17 cellular contexts compared by ENCODE assay signal in genomic region chr4:77199276-77199675, GRCh38. TPM values are rescaled to one million over a fixed set of nuclear protein-coding genes. Genes with fewer than 3 reads are reported as not detected.
DNase-seq lines count a peak whose midpoint lies in the region; ATAC-seq lines count a peak whose summit lies in the region.
"Had no signal": no experiment of that assay in that cellular context is flagged by ENCODE, and none has a peak within 500 bp of the region (broad histone marks: within the 10 kb centered on the region; RNA-seq: fewer than 3 reads in every experiment).

No MANE protein-coding gene starts in this region.

- DNase-seq in ELF-1 (ENCODE audit: low read depth, low spot score) (peak; percentile 18), islet precursor cell (peak; percentile 71)
- no peak for DNase-seq in stimulated activated naive B cell treated with anti-CD40 and anti-IgM and Interleukin-4, amounts not matched to agents 10 μg/mL and 1 μg/mL and 100 μg/mL, for 72 hours
- DNase-seq in stimulated activated CD4-positive, alpha-beta T cell treated with anti-CD3 and anti-CD28 coated beads, Interleukin-4, amount 100 ng/mL, for 1 hour, result no peak
- DNase-seq in activated CD8-positive, alpha-beta T cell treated with anti-CD3 and anti-CD28 coated beads, Interleukin-2, amount 10 ng/mL, durations not matched to agents 7 days and 5 days, result no peak
- DNase-seq in activated naive CD8-positive, alpha-beta T cell treated with anti-CD3 and anti-CD28 coated beads, Interleukin-2, amount 50 U/mL, for 24 hours, result no peak
- DNase-seq: Calu3; CD4-positive, alpha-beta memory T cell; COR-L47; DMS53; DMS79 treated with DMSO at 0.1 percent for 48 hours; GDM1; H9 had no signal

- no peak overlapping the region for H3K4me3 Mint-ChIP-seq in dendritic cell treated with granulocyte-macrophage colony-stimulating factor and Interleukin-4, amounts not matched to agents 40 ng/mL and 50 ng/mL, for 4 days
- no peak overlapping the region for H3K4me3 Mint-ChIP-seq in stimulated activated naive B cell treated with anti-CD40 and anti-IgM and Interleukin-4, amounts not matched to agents 10 μg/mL and 1 μg/mL and 100 μg/mL, for 72 hours
- H3K4me3 Mint-ChIP-seq in activated CD8-positive, alpha-beta T cell treated with anti-CD3 and anti-CD28 coated beads, Interleukin-2, amount 10 ng/mL, durations not matched to agents 7 days and 5 days, result no peak overlapping the region
- H3K4me3 Mint-ChIP-seq in activated naive CD8-positive, alpha-beta T cell treated with anti-CD3 and anti-CD28 coated beads, Interleukin-2, amount 50 U/mL, for 24 hours, result no peak overlapping the region
- H3K4me3 Mint-ChIP-seq: CD4-positive, alpha-beta memory T cell; GM23338; H9 had no signal

- CTCF ChIA-PET in activated CD8-positive, alpha-beta T cell treated with anti-CD3 and anti-CD28 coated beads, Interleukin-2, amount 10 ng/mL, durations not matched to agents 7 days and 5 days (lab: Charles Lee), result interaction anchor here (0.8 to 10.0 kb wide), 6 partner anchors 25 to 146 kb away, joined by 3 to 296 read pairs (median 4); no protein-coding TSS in a partner anchor

- peak overlapping the region; percentile 31 for H3K27ac Mint-ChIP-seq in dendritic cell treated with granulocyte-macrophage colony-stimulating factor and Interleukin-4, amounts not matched to agents 40 ng/mL and 50 ng/mL, for 4 days
- H3K27ac Mint-ChIP-seq in stimulated activated naive B cell treated with anti-CD40 and anti-IgM and Interleukin-4, amounts not matched to agents 10 μg/mL and 1 μg/mL and 100 μg/mL, for 72 hours, result peak overlapping the region; percentile 80
- H3K27ac Mint-ChIP-seq in activated CD8-positive, alpha-beta T cell treated with anti-CD3 and anti-CD28 coated beads, Interleukin-2, amount 10 ng/mL, durations not matched to agents 7 days and 5 days, result no peak overlapping the region
- no peak overlapping the region for H3K27ac Mint-ChIP-seq in activated naive CD8-positive, alpha-beta T cell treated with anti-CD3 and anti-CD28 coated beads, Interleukin-2, amount 50 U/mL, for 24 hours
- H3K27ac Mint-ChIP-seq: CD4-positive, alpha-beta memory T cell; GM23338; H9 had no signal

- peaks cover 52% of the 10 kb centered on the region for H3K4me1 Mint-ChIP-seq in dendritic cell treated with granulocyte-macrophage colony-stimulating factor and Interleukin-4, amounts not matched to agents 40 ng/mL and 50 ng/mL, for 4 days (ENCODE audit: low read depth)
- peaks cover 50 to 86% of the 10 kb centered on the region in 2 donors for H3K4me1 Mint-ChIP-seq in stimulated activated naive B cell treated with anti-CD40 and anti-IgM and Interleukin-4, amounts not matched to agents 10 μg/mL and 1 μg/mL and 100 μg/mL, for 72 hours
- H3K4me1 Mint-ChIP-seq in activated CD8-positive, alpha-beta T cell treated with anti-CD3 and anti-CD28 coated beads, Interleukin-2, amount 10 ng/mL, durations not matched to agents 7 days and 5 days (ENCODE audit: low read depth), result peaks cover 18% of the 10 kb centered on the region
- H3K4me1 Mint-ChIP-seq in activated naive CD8-positive, alpha-beta T cell treated with anti-CD3 and anti-CD28 coated beads, Interleukin-2, amount 50 U/mL, for 24 hours, result peaks cover 31% of the 10 kb centered on the region
- H3K4me1 Mint-ChIP-seq: GM23338 had no signal

- no peak for ATAC-seq in stimulated activated naive B cell treated with anti-CD40 and anti-IgM and Interleukin-4, amounts not matched to agents 10 μg/mL and 1 μg/mL and 100 μg/mL, for 72 hours (replicated peaks)
- ATAC-seq in activated CD8-positive, alpha-beta T cell treated with anti-CD3 and anti-CD28 coated beads, Interleukin-2, amount 10 ng/mL, durations not matched to agents 7 days and 5 days, result no peak
- ATAC-seq in activated naive CD8-positive, alpha-beta T cell treated with anti-CD3 and anti-CD28 coated beads, Interleukin-2, amount 50 U/mL, for 24 hours, result no peak
- ATAC-seq: GM12878, GM23338, HCT116 had no signal

- intact Hi-C loops in dendritic cell treated with granulocyte-macrophage colony-stimulating factor and Interleukin-4, amounts not matched to agents 40 ng/mL and 50 ng/mL, for 4 days (cut with micrococcal nuclease), result loop anchor here (10.0 kb wide), 1 partner anchor 484 kb away; no protein-coding TSS in a partner anchor

- no peaks in the 10 kb centered on the region for H3K36me3 Mint-ChIP-seq in dendritic cell treated with granulocyte-macrophage colony-stimulating factor and Interleukin-4, amounts not matched to agents 40 ng/mL and 50 ng/mL, for 4 days (ENCODE audit: low read depth)
- peaks cover 0 to 7% of the 10 kb centered on the region in 2 donors for H3K36me3 Mint-ChIP-seq in stimulated activated naive B cell treated with anti-CD40 and anti-IgM and Interleukin-4, amounts not matched to agents 10 μg/mL and 1 μg/mL and 100 μg/mL, for 72 hours
- no peaks in the 10 kb centered on the region for H3K36me3 Mint-ChIP-seq in activated CD8-positive, alpha-beta T cell treated with anti-CD3 and anti-CD28 coated beads, Interleukin-2, amount 10 ng/mL, durations not matched to agents 7 days and 5 days (ENCODE audit: low read depth)
- no peaks in the 10 kb centered on the region for H3K36me3 Mint-ChIP-seq in activated naive CD8-positive, alpha-beta T cell treated with anti-CD3 and anti-CD28 coated beads, Interleukin-2, amount 50 U/mL, for 24 hours (ENCODE audit: low read depth)
- H3K36me3 Mint-ChIP-seq: CD4-positive, alpha-beta memory T cell had no signal

- no peaks in the 10 kb centered on the region for H3K27me3 Mint-ChIP-seq in dendritic cell treated with granulocyte-macrophage colony-stimulating factor and Interleukin-4, amounts not matched to agents 40 ng/mL and 50 ng/mL, for 4 days
- no peaks in the 10 kb centered on the region for H3K27me3 Mint-ChIP-seq in stimulated activated naive B cell treated with anti-CD40 and anti-IgM and Interleukin-4, amounts not matched to agents 10 μg/mL and 1 μg/mL and 100 μg/mL, for 72 hours
- H3K27me3 Mint-ChIP-seq in activated CD8-positive, alpha-beta T cell treated with anti-CD3 and anti-CD28 coated beads, Interleukin-2, amount 10 ng/mL, durations not matched to agents 7 days and 5 days (ENCODE audit: low read depth), result peaks cover 2% of the 10 kb centered on the region
- H3K27me3 Mint-ChIP-seq in activated naive CD8-positive, alpha-beta T cell treated with anti-CD3 and anti-CD28 coated beads, Interleukin-2, amount 50 U/mL, for 24 hours, result no peaks in the 10 kb centered on the region
- H3K27me3 Mint-ChIP-seq: CD4-positive, alpha-beta memory T cell had no signal

- POLR2A ChIA-PET in activated CD8-positive, alpha-beta T cell treated with anti-CD3 and anti-CD28 coated beads, Interleukin-2, amount 10 ng/mL, durations not matched to agents 7 days and 5 days (lab: Charles Lee), result interaction anchor here (1.4 kb wide), 1 partner anchor 41 kb away, joined by 4 read pairs; no protein-coding TSS in a partner anchor

- H3K9me3 Mint-ChIP-seq in dendritic cell treated with granulocyte-macrophage colony-stimulating factor and Interleukin-4, amounts not matched to agents 40 ng/mL and 50 ng/mL, for 4 days, result no peaks in the 10 kb centered on the region
- peaks cover 0 to 1% of the 10 kb centered on the region in 2 donors for H3K9me3 Mint-ChIP-seq in stimulated activated naive B cell treated with anti-CD40 and anti-IgM and Interleukin-4, amounts not matched to agents 10 μg/mL and 1 μg/mL and 100 μg/mL, for 72 hours
- no peaks in the 10 kb centered on the region for H3K9me3 Mint-ChIP-seq in activated CD8-positive, alpha-beta T cell treated with anti-CD3 and anti-CD28 coated beads, Interleukin-2, amount 10 ng/mL, durations not matched to agents 7 days and 5 days (ENCODE audit: insufficient read depth)
- no peaks in the 10 kb centered on the region for H3K9me3 Mint-ChIP-seq in activated naive CD8-positive, alpha-beta T cell treated with anti-CD3 and anti-CD28 coated beads, Interleukin-2, amount 50 U/mL, for 24 hours
- H3K9me3 Mint-ChIP-seq: GM23338, H9 had no signal

RNA-seq across cellular contexts. Expression of gene CCNG2, which starts 42.3 kb away (rescaled TPM):
- 10 to 100 TPM; 26.9 TPM for total RNA-seq in activated CD8-positive, alpha-beta T cell treated with anti-CD3 and anti-CD28 coated beads, Interleukin-2, amount 10 ng/mL, durations not matched to agents 7 days and 5 days

Comparison
In these comparisons a context has a peak if more than half of its experiments do, and no peak if none do; other contexts are left out.
1. DNase-seq: peak in ELF-1 (single experiment) and islet precursor cell (single experiment); none in stimulated activated naive B cell treated with anti-CD40 and anti-IgM and Interleukin-4, amounts not matched to agents 10 μg/mL and 1 μg/mL and 100 μg/mL, for 72 hours (single experiment), stimulated activated CD4-positive, alpha-beta T cell treated with anti-CD3 and anti-CD28 coated beads, Interleukin-4, amount 100 ng/mL, for 1 hour (single experiment), activated CD8-positive, alpha-beta T cell treated with anti-CD3 and anti-CD28 coated beads, Interleukin-2, amount 10 ng/mL, durations not matched to agents 7 days and 5 days (single experiment) and activated naive CD8-positive, alpha-beta T cell treated with anti-CD3 and anti-CD28 coated beads, Interleukin-2, amount 50 U/mL, for 24 hours (single experiment).
2. H3K27ac Mint-ChIP-seq: peak in dendritic cell treated with granulocyte-macrophage colony-stimulating factor and Interleukin-4, amounts not matched to agents 40 ng/mL and 50 ng/mL, for 4 days (single experiment) and stimulated activated naive B cell treated with anti-CD40 and anti-IgM and Interleukin-4, amounts not matched to agents 10 μg/mL and 1 μg/mL and 100 μg/mL, for 72 hours (single experiment); none in activated CD8-positive, alpha-beta T cell treated with anti-CD3 and anti-CD28 coated beads, Interleukin-2, amount 10 ng/mL, durations not matched to agents 7 days and 5 days (single experiment) and activated naive CD8-positive, alpha-beta T cell treated with anti-CD3 and anti-CD28 coated beads, Interleukin-2, amount 50 U/mL, for 24 hours (single experiment).